30 cellular contexts compared by ENCODE assay signal in genomic region chr7:17279081-17279480, GRCh38.
"Had no signal": no experiment of that assay in that cellular context is flagged by ENCODE, and none has a peak within 500 bp of the region (broad histone marks: within the 10 kb centered on the region; RNA-seq: fewer than 3 reads in every experiment).

No MANE protein-coding gene starts in this region.

- H3K9ac ChIP-seq: neural progenitor cell, parathyroid adenoma had no signal

- H3K27me3 ChIP-seq: neural progenitor cell, ovary, right lobe of liver, sigmoid colon, spleen, stomach, thyroid gland, tibial nerve, upper lobe of left lung had no signal

- H3K27ac ChIP-seq: neural progenitor cell, ovary, parathyroid adenoma, psoas muscle, right lobe of liver, sigmoid colon, skin epidermis, spleen, stomach, thoracic aorta, thyroid gland, tibial nerve, upper lobe of left lung had no signal

- H3K79me2 ChIP-seq: parathyroid adenoma had no signal

- H3K9me3 ChIP-seq: ovary, psoas muscle, right lobe of liver, sigmoid colon, spleen, stomach, thoracic aorta, thyroid gland, tibial nerve, upper lobe of left lung had no signal

- H2AFZ ChIP-seq: neural progenitor cell, parathyroid adenoma had no signal

- H3K4me3 Mint-ChIP-seq: naive thymus-derived CD4-positive, alpha-beta T cell; natural killer cell; nephron; neural progenitor cell; stimulated activated naive B cell treated with anti-CD40 and anti-IgM and Interleukin-4, amounts not matched to agents 10 μg/mL and 1 μg/mL and 100 μg/mL, for 72 hours; stimulated activated naive CD8-positive, alpha-beta T cell treated with anti-CD3 and anti-CD28 coated beads, Interleukin-15, Interleukin-2, amounts not matched to agents 100 ng/mL and 50 ng/mL, for 24 hours had no signal

- H3K36me3 ChIP-seq: neural progenitor cell, ovary, right lobe of liver, sigmoid colon, spleen, stomach, thoracic aorta, thyroid gland, tibial nerve, upper lobe of left lung had no signal

- H3K4me3 ChIP-seq: neural progenitor cell, ovary, psoas muscle, right lobe of liver, sigmoid colon, skin epidermis, smooth muscle cell, spleen, stomach, thoracic aorta, thyroid gland, tibial nerve, upper lobe of left lung had no signal

- H3K36me3 Mint-ChIP-seq: natural killer cell; neural progenitor cell; stimulated activated naive B cell treated with anti-CD40 and anti-IgM and Interleukin-4, amounts not matched to agents 10 μg/mL and 1 μg/mL and 100 μg/mL, for 72 hours had no signal

- H3K4me1 ChIP-seq: neural progenitor cell, parathyroid adenoma, psoas muscle had no signal

- H3K9me3 Mint-ChIP-seq: natural killer cell; neural progenitor cell; stimulated activated naive CD8-positive, alpha-beta T cell treated with anti-CD3 and anti-CD28 coated beads, Interleukin-15, Interleukin-2, amounts not matched to agents 100 ng/mL and 50 ng/mL, for 24 hours had no signal

- DNase-seq: naive thymus-derived CD4-positive, alpha-beta T cell; natural killer cell; occipital lobe; ovary; posterior cingulate gyrus; psoas muscle; right cardiac atrium; right lobe of liver; sigmoid colon; spleen; stimulated activated CD4-positive, alpha-beta T cell treated with anti-CD3 and anti-CD28 coated beads, Interleukin-12 subunit alpha, Interleukin-12 subunit beta, amount 100 ng/mL, for 4 hours; stimulated activated CD4-positive, alpha-beta T cell treated with anti-CD3 and anti-CD28 coated beads, Interleukin-1b, Interleukin-23, amount 100 ng/mL, for 48 hours; stimulated activated CD4-positive, alpha-beta T cell treated with anti-CD3 and anti-CD28 coated beads, Interleukin-4, amount 100 ng/mL, for 1 hour; stimulated activated CD4-positive, alpha-beta T cell treated with anti-CD3 and anti-CD28 coated beads, Interleukin-4, amount 100 ng/mL, for 4 hours; stimulated activated CD8-positive, alpha-beta memory T cell treated with anti-CD3 and anti-CD28 coated beads, Interleukin-4, amount 100 ng/mL, for 48 hours; stimulated activated naive B cell treated with anti-CD40 and anti-IgM and Interleukin-4, amounts not matched to agents 10 μg/mL and 1 μg/mL and 100 μg/mL, for 72 hours; stimulated activated naive CD4-positive, alpha-beta T cell treated with Interleukin-2 at 50 U/mL for 16 hours; stomach; thyroid gland; trophoblast cell; upper lobe of left lung had no signal

- H3K27ac Mint-ChIP-seq: naive thymus-derived CD4-positive, alpha-beta T cell; natural killer cell; nephron; neural progenitor cell; progenitor cell of endocrine pancreas; stimulated activated naive B cell treated with anti-CD40 and anti-IgM and Interleukin-4, amounts not matched to agents 10 μg/mL and 1 μg/mL and 100 μg/mL, for 72 hours; stimulated activated naive CD8-positive, alpha-beta T cell treated with anti-CD3 and anti-CD28 coated beads, Interleukin-15, Interleukin-2, amounts not matched to agents 100 ng/mL and 50 ng/mL, for 24 hours had no signal

- H3K27me3 Mint-ChIP-seq: progenitor cell of endocrine pancreas; stimulated activated naive CD8-positive, alpha-beta T cell treated with anti-CD3 and anti-CD28 coated beads, Interleukin-15, Interleukin-2, amounts not matched to agents 100 ng/mL and 50 ng/mL, for 24 hours had no signal

- H3K4me2 ChIP-seq: neural progenitor cell, smooth muscle cell had no signal
